ENCODE assay signal across 1 cellular context in the genomic region with DNA sequence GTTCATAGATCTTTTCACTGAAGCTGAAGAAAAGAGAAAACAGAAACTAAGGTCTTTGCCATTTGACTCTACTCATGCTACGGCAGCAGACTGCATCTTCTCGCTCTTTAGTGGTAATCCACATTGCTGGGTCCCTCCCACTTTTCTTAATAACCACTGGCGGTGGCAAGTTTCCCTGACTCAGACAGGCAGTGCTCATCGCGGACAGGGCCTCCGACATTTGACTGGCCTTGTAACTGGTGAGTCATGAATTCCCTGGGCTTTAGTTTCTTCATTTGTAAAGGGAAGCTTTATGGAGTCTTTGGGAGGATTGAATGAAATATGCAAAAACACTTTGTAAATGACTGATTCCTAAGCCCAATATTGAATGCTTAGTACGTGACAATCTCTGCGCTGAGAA.
TF ChIP-seq lines count a peak whose summit lies in the region.

No MANE protein-coding gene starts in this region.

TF ChIP-seq in SK-N-SH, 30 proteins besides CTCF, POLR2A, EP300 and RAD21:
- TF ChIP-seq, protein P1, sequence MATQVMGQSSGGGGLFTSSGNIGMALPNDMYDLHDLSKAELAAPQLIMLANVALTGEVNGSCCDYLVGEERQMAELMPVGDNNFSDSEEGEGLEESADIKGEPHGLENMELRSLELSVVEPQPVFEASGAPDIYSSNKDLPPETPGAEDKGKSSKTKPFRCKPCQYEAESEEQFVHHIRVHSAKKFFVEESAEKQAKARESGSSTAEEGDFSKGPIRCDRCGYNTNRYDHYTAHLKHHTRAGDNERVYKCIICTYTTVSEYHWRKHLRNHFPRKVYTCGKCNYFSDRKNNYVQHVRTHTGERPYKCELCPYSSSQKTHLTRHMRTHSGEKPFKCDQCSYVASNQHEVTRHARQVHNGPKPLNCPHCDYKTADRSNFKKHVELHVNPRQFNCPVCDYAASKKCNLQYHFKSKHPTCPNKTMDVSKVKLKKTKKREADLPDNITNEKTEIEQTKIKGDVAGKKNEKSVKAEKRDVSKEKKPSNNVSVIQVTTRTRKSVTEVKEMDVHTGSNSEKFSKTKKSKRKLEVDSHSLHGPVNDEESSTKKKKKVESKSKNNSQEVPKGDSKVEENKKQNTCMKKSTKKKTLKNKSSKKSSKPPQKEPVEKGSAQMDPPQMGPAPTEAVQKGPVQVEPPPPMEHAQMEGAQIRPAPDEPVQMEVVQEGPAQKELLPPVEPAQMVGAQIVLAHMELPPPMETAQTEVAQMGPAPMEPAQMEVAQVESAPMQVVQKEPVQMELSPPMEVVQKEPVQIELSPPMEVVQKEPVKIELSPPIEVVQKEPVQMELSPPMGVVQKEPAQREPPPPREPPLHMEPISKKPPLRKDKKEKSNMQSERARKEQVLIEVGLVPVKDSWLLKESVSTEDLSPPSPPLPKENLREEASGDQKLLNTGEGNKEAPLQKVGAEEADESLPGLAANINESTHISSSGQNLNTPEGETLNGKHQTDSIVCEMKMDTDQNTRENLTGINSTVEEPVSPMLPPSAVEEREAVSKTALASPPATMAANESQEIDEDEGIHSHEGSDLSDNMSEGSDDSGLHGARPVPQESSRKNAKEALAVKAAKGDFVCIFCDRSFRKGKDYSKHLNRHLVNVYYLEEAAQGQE (IDR thresholded peaks at IDR 0.05; ENCODE audit: low read depth, low read length), result no peak
- no peak for TF ChIP-seq ELF1 (IDR thresholded peaks at IDR 0.05)
- TF ChIP-seq, protein P2, sequence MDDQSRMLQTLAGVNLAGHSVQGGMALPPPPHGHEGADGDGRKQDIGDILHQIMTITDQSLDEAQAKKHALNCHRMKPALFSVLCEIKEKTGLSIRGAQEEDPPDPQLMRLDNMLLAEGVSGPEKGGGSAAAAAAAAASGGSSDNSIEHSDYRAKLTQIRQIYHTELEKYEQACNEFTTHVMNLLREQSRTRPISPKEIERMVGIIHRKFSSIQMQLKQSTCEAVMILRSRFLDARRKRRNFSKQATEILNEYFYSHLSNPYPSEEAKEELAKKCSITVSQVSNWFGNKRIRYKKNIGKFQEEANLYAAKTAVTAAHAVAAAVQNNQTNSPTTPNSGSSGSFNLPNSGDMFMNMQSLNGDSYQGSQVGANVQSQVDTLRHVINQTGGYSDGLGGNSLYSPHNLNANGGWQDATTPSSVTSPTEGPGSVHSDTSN (IDR thresholded peaks at IDR 0.05), result peak; percentile 74
- TF ChIP-seq JUND (IDR thresholded peaks at IDR 0.05), result peak; percentile 80
- 0 out of 2 replicates have a peak, but pooled peaks have one; percentile 31 for TF ChIP-seq RXRA (IDR thresholded peaks at IDR 0.05; ENCODE audit: borderline replicate concordance, low read depth)
- peak; percentile 58; the same call in 1 of the 2 replicates for TF ChIP-seq TCF12 (IDR thresholded peaks at IDR 0.05)
- no peak for TF ChIP-seq TAF1 (IDR thresholded peaks at IDR 0.05; ENCODE audit: borderline replicate concordance, low read depth, low read length)
- peak; percentile 88 for TF ChIP-seq FOSL2 (IDR thresholded peaks at IDR 0.05; ENCODE audit: borderline replicate concordance, low read depth)
- TF ChIP-seq POLR2AphosphoS5 (IDR thresholded peaks at IDR 0.05; ENCODE audit: low read depth, low read length), result no peak
- TF ChIP-seq, protein P3, sequence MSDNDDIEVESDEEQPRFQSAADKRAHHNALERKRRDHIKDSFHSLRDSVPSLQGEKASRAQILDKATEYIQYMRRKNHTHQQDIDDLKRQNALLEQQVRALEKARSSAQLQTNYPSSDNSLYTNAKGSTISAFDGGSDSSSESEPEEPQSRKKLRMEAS (IDR thresholded peaks at IDR 0.05; ENCODE audit: low read depth), result peak; percentile 40; the same call in 1 of the 2 replicates
- TF ChIP-seq YY1 (IDR thresholded peaks at IDR 0.05; ENCODE audit: low read depth), result 0 out of 2 replicates have a peak, but pooled peaks have one; percentile 16
- no peak for TF ChIP-seq EZH2phosphoT487 (IDR thresholded peaks at IDR 0.05; ENCODE audit: borderline replicate concordance, low read depth)
- no peak for TF ChIP-seq CHD2 (IDR thresholded peaks at IDR 0.05; ENCODE audit: low read length, partially characterized antibody)
- TF ChIP-seq, protein P4, sequence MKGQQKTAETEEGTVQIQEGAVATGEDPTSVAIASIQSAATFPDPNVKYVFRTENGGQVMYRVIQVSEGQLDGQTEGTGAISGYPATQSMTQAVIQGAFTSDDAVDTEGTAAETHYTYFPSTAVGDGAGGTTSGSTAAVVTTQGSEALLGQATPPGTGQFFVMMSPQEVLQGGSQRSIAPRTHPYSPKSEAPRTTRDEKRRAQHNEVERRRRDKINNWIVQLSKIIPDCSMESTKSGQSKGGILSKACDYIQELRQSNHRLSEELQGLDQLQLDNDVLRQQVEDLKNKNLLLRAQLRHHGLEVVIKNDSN (IDR thresholded peaks at IDR 0.05; ENCODE audit: borderline replicate concordance, low read depth), result no peak
